In genomic region chr12:95642583-95642982, GRCh38 we compare ENCODE assay signal across 14 cellular contexts.
DNase-seq lines count a peak whose midpoint lies in the region; ATAC-seq and TF ChIP-seq lines count a peak whose summit lies in the region.
"Had no signal": no experiment of that assay in that cellular context is flagged by ENCODE, and none has a peak within 500 bp of the region (broad histone marks: within the 10 kb centered on the region; RNA-seq: fewer than 3 reads in every experiment).

No MANE protein-coding gene starts in this region.

- no peaks in the 10 kb centered on the region for H3K27me3 Mint-ChIP-seq in natural killer cell (ENCODE audit: low read depth in 2 of 2)

- no peaks in the 10 kb centered on the region for H3K79me2 ChIP-seq in PC-9 (ENCODE audit: low read depth)

- no TSS peak for BruUV-seq in PC-9 (replicated peaks; lab: Mats Ljungman, UMichigan)

- H3K9me3 Mint-ChIP-seq in natural killer cell = no peaks in the 10 kb centered on the region

- peak; percentile 9 for DNase-seq in NCI-H1436 (lab: John Stamatoyannopoulos, UW)
- no peak for DNase-seq in NCI-H1436 treated with DMSO at 0.1 percent for 48 hours (lab: John Stamatoyannopoulos, UW)
- DNase-seq in HT1080 (ENCODE audit: low read depth) = peak; percentile 27
- DNase-seq in PC-9 = peak; percentile 12 to 59
- no peak for DNase-seq in natural killer cell
- no peak for DNase-seq in dermis blood vessel endothelial cell
- no peak for DNase-seq in KBM-7
- DNase-seq: 8988T; CD4-positive, alpha-beta memory T cell; GOT3; Kasumi-1; NCI-H524 treated with DMSO at 0.1 percent for 48 hours; SW 1271 had no signal

- H3F3A ChIP-seq in PC-9 (ENCODE audit: insufficient read depth, low read depth) = no peaks in the 10 kb centered on the region; the same call in 1 of the 2 replicates

- CTCF ChIA-PET in PC-9 (lab: Charles Lee) = interaction anchor here (0.6 to 0.7 kb wide), 3 partner anchors 276 to 1007 kb away, joined by 4 to 12 read pairs (median 6); no protein-coding TSS in a partner anchor

- no peaks in the 10 kb centered on the region for H3K9me3 ChIP-seq in PC-9 (ENCODE audit: insufficient read depth, low read depth)

- no peak overlapping the region for H2AFZ ChIP-seq in PC-9

- peaks cover 24% of the 10 kb centered on the region for H3K4me1 ChIP-seq in PC-9 (replicated peaks; ENCODE audit: insufficient read depth)

- ATAC-seq in natural killer cell = peak in 2 of 3 donors; percentile 42 to 52
- no peak for ATAC-seq in HG02763 (IDR thresholded peaks at IDR 0.05; ENCODE audit: unreplicated experiment)

- no peaks in the 10 kb centered on the region for H3K36me3 Mint-ChIP-seq in natural killer cell
- H3K36me3 Mint-ChIP-seq: CD4-positive, alpha-beta memory T cell had no signal

- H3K4me3 Mint-ChIP-seq in natural killer cell = no peak overlapping the region
- H3K4me3 Mint-ChIP-seq: CD4-positive, alpha-beta memory T cell had no signal

- no peaks in the 10 kb centered on the region for H4K20me1 ChIP-seq in PC-9 (ENCODE audit: insufficient read depth)

- intact Hi-C loops in PC-9 (cut with micrococcal nuclease; ENCODE audit: unreplicated experiment) (no loop called here), natural killer cell (cut with micrococcal nuclease) (no loop called here)

- in situ Hi-C loops in KBM-7 (cut with MboI; ENCODE audit: low pct_unique_long_range_greater_than_20kb, low sequenced_read_pairs) = no loop called here

- POLR2A ChIA-PET in PC-9 (lab: Charles Lee; ENCODE audit: unreplicated experiment) = no interaction called here

- no peaks in the 10 kb centered on the region for H3K27me3 ChIP-seq in PC-9 (ENCODE audit: insufficient read depth, low read depth)

- H3K4me1 Mint-ChIP-seq in natural killer cell = peaks cover 6 to 7% of the 10 kb centered on the region in 2 donors
- H3K4me1 Mint-ChIP-seq: CD4-positive, alpha-beta memory T cell had no signal

- no peak overlapping the region for H3K27ac ChIP-seq in PC-9

- no peak overlapping the region for H3K27ac Mint-ChIP-seq in natural killer cell
- H3K27ac Mint-ChIP-seq: CD4-positive, alpha-beta memory T cell had no signal

- H3K9me2 ChIP-seq in PC-9 (ENCODE audit: insufficient read depth) = no peaks in the 10 kb centered on the region

- H3K4me3 ChIP-seq in PC-9 = no peak overlapping the region

- no peak overlapping the region for H3K4me2 ChIP-seq in PC-9

- H3K36me3 ChIP-seq in PC-9 (ENCODE audit: low read depth) = no peaks in the 10 kb centered on the region

- TF ChIP-seq CTCF in PC-9 (conservative IDR thresholded peaks at IDR 0.05) (no peak), natural killer cell (IDR thresholded peaks at IDR 0.05) (no peak)

Comparison
In these comparisons a context has a peak if more than half of its experiments do, and no peak if none do; other contexts are left out.
1. DNase-seq: peak in NCI-H1436 (single experiment), HT1080 (single experiment) and PC-9 (2 of 2); none in NCI-H1436 treated with DMSO at 0.1 percent for 48 hours (single experiment), natural killer cell (single experiment), dermis blood vessel endothelial cell (single experiment) and KBM-7 (single experiment).